In genomic region chr1:10936998-10937901, GRCh38 we compare ENCODE assay signal across 1 cellular context.
TF ChIP-seq lines count a peak whose summit lies in the region.

No MANE protein-coding gene starts in this region.

TF ChIP-seq in HepG2, 621 proteins besides CTCF, POLR2A, EP300 and RAD21 (continued from another document and continues in another):
- TF ChIP-seq, protein P1, sequence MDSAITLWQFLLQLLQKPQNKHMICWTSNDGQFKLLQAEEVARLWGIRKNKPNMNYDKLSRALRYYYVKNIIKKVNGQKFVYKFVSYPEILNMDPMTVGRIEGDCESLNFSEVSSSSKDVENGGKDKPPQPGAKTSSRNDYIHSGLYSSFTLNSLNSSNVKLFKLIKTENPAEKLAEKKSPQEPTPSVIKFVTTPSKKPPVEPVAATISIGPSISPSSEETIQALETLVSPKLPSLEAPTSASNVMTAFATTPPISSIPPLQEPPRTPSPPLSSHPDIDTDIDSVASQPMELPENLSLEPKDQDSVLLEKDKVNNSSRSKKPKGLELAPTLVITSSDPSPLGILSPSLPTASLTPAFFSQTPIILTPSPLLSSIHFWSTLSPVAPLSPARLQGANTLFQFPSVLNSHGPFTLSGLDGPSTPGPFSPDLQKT (CRISPR knock-in tag; IDR thresholded peaks at IDR 0.05; ENCODE audit: borderline replicate concordance), result no peak
- TF ChIP-seq, protein P2, sequence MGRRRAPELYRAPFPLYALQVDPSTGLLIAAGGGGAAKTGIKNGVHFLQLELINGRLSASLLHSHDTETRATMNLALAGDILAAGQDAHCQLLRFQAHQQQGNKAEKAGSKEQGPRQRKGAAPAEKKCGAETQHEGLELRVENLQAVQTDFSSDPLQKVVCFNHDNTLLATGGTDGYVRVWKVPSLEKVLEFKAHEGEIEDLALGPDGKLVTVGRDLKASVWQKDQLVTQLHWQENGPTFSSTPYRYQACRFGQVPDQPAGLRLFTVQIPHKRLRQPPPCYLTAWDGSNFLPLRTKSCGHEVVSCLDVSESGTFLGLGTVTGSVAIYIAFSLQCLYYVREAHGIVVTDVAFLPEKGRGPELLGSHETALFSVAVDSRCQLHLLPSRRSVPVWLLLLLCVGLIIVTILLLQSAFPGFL (CRISPR knock-in tag; IDR thresholded peaks at IDR 0.05), result no peak
- TF ChIP-seq ZNF740 (CRISPR knock-in tag; IDR thresholded peaks at IDR 0.05), result no peak
- 0 out of 2 replicates have a peak, but pooled peaks have one; percentile 30 for TF ChIP-seq ZNF839 (CRISPR knock-in tag; IDR thresholded peaks at IDR 0.05; ENCODE audit: borderline replicate concordance)
- 0 out of 2 replicates have a peak, but pooled peaks have one; percentile 21 for TF ChIP-seq ONECUT2 (CRISPR knock-in tag; IDR thresholded peaks at IDR 0.05)
- TF ChIP-seq NBN (conservative IDR thresholded peaks at IDR 0.05), result no peak
- TF ChIP-seq HOXA7 (CRISPR knock-in tag; IDR thresholded peaks at IDR 0.05), result no peak
- TF ChIP-seq ZNF460 (CRISPR knock-in tag; IDR thresholded peaks at IDR 0.05; ENCODE audit: borderline replicate concordance), result no peak
- TF ChIP-seq FOXA1 (IDR thresholded peaks at IDR 0.05), result no peak
- peak; percentile 73; the same call in 1 of the 2 replicates for TF ChIP-seq FOXA1 (CRISPR knock-in tag; IDR thresholded peaks at IDR 0.05)
- no peak for TF ChIP-seq ZNF33A (CRISPR knock-in tag; IDR thresholded peaks at IDR 0.05; ENCODE audit: borderline replicate concordance)
- peak; percentile 74 for TF ChIP-seq ZFY (CRISPR knock-in tag; IDR thresholded peaks at IDR 0.05)
- peak; percentile 89; the same call in 1 of the 2 replicates for TF ChIP-seq SP5 (CRISPR knock-in tag; IDR thresholded peaks at IDR 0.05; ENCODE audit: borderline replicate concordance, low read depth)
- TF ChIP-seq NFRKB (IDR thresholded peaks at IDR 0.05), result no peak
- 0 out of 2 replicates have a peak, but pooled peaks have one; percentile 26 for TF ChIP-seq ZFP90 (CRISPR knock-in tag; IDR thresholded peaks at IDR 0.05; ENCODE audit: borderline replicate concordance)
- no peak for TF ChIP-seq ZFAT (CRISPR knock-in tag; conservative IDR thresholded peaks at IDR 0.05)
- TF ChIP-seq TAF1 (CRISPR knock-in tag; IDR thresholded peaks at IDR 0.05), result peak; percentile 35; the same call in 1 of the 2 replicates
- TF ChIP-seq ZNF672 (CRISPR knock-in tag; IDR thresholded peaks at IDR 0.05), result no peak
- TF ChIP-seq PRPF4 (IDR thresholded peaks at IDR 0.05; ENCODE audit: low read depth, low read length, poor library complexity, severe bottlenecking), result no peak
- no peak for TF ChIP-seq SRY (CRISPR knock-in tag; IDR thresholded peaks at IDR 0.05)
- TF ChIP-seq ZNF280B (CRISPR knock-in tag; IDR thresholded peaks at IDR 0.05; ENCODE audit: borderline replicate concordance), result 0 out of 2 replicates have a peak, but pooled peaks have one; percentile 42
- peak; percentile 92; the same call in 1 of the 2 replicates for TF ChIP-seq ZNF788 (CRISPR knock-in tag; IDR thresholded peaks at IDR 0.05; ENCODE audit: borderline replicate concordance)
- TF ChIP-seq YEATS2 (CRISPR knock-in tag; IDR thresholded peaks at IDR 0.05; ENCODE audit: borderline replicate concordance), result peak; percentile 52; the same call in 1 of the 2 replicates
- no peak for TF ChIP-seq ZSCAN9 (CRISPR knock-in tag; IDR thresholded peaks at IDR 0.05; ENCODE audit: borderline replicate concordance)
- TF ChIP-seq RFX3 (CRISPR knock-in tag; IDR thresholded peaks at IDR 0.05), result no peak
- TF ChIP-seq RELA (CRISPR knock-in tag; IDR thresholded peaks at IDR 0.05), result no peak
- peak; percentile 30; the same call in 1 of the 2 replicates for TF ChIP-seq HNF4G (IDR thresholded peaks at IDR 0.05; ENCODE audit: borderline replicate concordance, low read depth, low read length)
- no peak; the same call in 1 of the 2 replicates for TF ChIP-seq HNF4G (CRISPR knock-in tag; IDR thresholded peaks at IDR 0.05; ENCODE audit: borderline replicate concordance, low read depth)
- no peak for TF ChIP-seq KDM1A (CRISPR knock-in tag; IDR thresholded peaks at IDR 0.05)
- TF ChIP-seq NFE2L1 (CRISPR knock-in tag; IDR thresholded peaks at IDR 0.05; ENCODE audit: borderline replicate concordance), result no peak
- peak; percentile 56; the same call in 1 of the 2 replicates for TF ChIP-seq ZNF891 (CRISPR knock-in tag; IDR thresholded peaks at IDR 0.05)
- TF ChIP-seq ZNF121 (CRISPR knock-in tag; IDR thresholded peaks at IDR 0.05), result no peak
- no peak for TF ChIP-seq ZNF691 (CRISPR knock-in tag; IDR thresholded peaks at IDR 0.05; ENCODE audit: borderline replicate concordance, low read depth)
- TF ChIP-seq, protein P3, sequence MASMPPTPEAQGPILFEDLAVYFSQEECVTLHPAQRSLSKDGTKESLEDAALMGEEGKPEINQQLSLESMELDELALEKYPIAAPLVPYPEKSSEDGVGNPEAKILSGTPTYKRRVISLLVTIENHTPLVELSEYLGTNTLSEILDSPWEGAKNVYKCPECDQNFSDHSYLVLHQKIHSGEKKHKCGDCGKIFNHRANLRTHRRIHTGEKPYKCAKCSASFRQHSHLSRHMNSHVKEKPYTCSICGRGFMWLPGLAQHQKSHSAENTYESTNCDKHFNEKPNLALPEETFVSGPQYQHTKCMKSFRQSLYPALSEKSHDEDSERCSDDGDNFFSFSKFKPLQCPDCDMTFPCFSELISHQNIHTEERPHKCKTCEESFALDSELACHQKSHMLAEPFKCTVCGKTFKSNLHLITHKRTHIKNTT (CRISPR knock-in tag; IDR thresholded peaks at IDR 0.05), result no peak
- TF ChIP-seq ZNF747 (CRISPR knock-in tag; IDR thresholded peaks at IDR 0.05; ENCODE audit: borderline replicate concordance), result peak; percentile 46; the same call in 1 of the 2 replicates
- TF ChIP-seq FOXP1 (IDR thresholded peaks at IDR 0.05), result no peak
- TF ChIP-seq FOXP1 (CRISPR knock-in tag; IDR thresholded peaks at IDR 0.05), result peak; percentile 39
- no peak; the same call in 1 of the 2 replicates for TF ChIP-seq ZNF800 (CRISPR knock-in tag; IDR thresholded peaks at IDR 0.05)
- no peak for TF ChIP-seq HNF1B (CRISPR knock-in tag; IDR thresholded peaks at IDR 0.05)
- TF ChIP-seq ZBTB1 (CRISPR knock-in tag; IDR thresholded peaks at IDR 0.05; ENCODE audit: borderline replicate concordance), result no peak
- TF ChIP-seq ZBTB38 (CRISPR knock-in tag; IDR thresholded peaks at IDR 0.05), result 0 out of 2 replicates have a peak, but pooled peaks have one; percentile 46
- no peak for TF ChIP-seq ZNF546 (CRISPR knock-in tag; conservative IDR thresholded peaks at IDR 0.05)
- no peak for TF ChIP-seq ZFP36 (IDR thresholded peaks at IDR 0.05; ENCODE audit: borderline replicate concordance, low read depth, low read length, partially characterized antibody)
- no peak for TF ChIP-seq SMARCC2 (IDR thresholded peaks at IDR 0.05)
- TF ChIP-seq ZBTB26 (CRISPR knock-in tag; IDR thresholded peaks at IDR 0.05; ENCODE audit: borderline replicate concordance), result no peak; the same call in 1 of the 2 replicates
- TF ChIP-seq ZNF224 (CRISPR knock-in tag; IDR thresholded peaks at IDR 0.05), result no peak
- no peak for TF ChIP-seq HMGXB3 (CRISPR knock-in tag; IDR thresholded peaks at IDR 0.05; ENCODE audit: borderline replicate concordance)
- TF ChIP-seq CBX1 (IDR thresholded peaks at IDR 0.05; ENCODE audit: low read depth), result no peak
- TF ChIP-seq EZH2 (conservative IDR thresholded peaks at IDR 0.05; ENCODE audit: low read depth, low read length), result no peak
- 0 out of 2 replicates have a peak, but pooled peaks have one; percentile 47 for TF ChIP-seq ARHGAP35 (CRISPR knock-in tag; IDR thresholded peaks at IDR 0.05; ENCODE audit: borderline replicate concordance)
- TF ChIP-seq, protein P4, sequence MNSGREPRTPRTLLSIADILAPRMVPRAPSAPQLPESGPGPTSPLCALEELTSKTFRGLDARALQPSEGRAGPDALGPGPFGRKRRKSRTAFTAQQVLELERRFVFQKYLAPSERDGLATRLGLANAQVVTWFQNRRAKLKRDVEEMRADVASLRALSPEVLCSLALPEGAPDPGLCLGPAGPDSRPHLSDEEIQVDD (CRISPR knock-in tag; IDR thresholded peaks at IDR 0.05; ENCODE audit: borderline replicate concordance), result no peak
- 0 out of 2 replicates have a peak, but pooled peaks have one; percentile 40 for TF ChIP-seq ZNF138 (CRISPR knock-in tag; IDR thresholded peaks at IDR 0.05; ENCODE audit: low read depth)
- no peak for TF ChIP-seq FOXK1 (CRISPR knock-in tag; IDR thresholded peaks at IDR 0.05; ENCODE audit: borderline replicate concordance, low read depth)
- peak; percentile 72; the same call in 1 of the 2 replicates for TF ChIP-seq MYC (CRISPR knock-in tag; IDR thresholded peaks at IDR 0.05; ENCODE audit: borderline replicate concordance)
- no peak for TF ChIP-seq ZNF552 (CRISPR knock-in tag; IDR thresholded peaks at IDR 0.05; ENCODE audit: borderline replicate concordance)
